ENCODE assay signal across 8 cellular contexts in genomic region chr14:68977741-68978549, GRCh38. TPM values are rescaled to one million over a fixed set of nuclear protein-coding genes. Genes with fewer than 3 reads are reported as not detected.
A peak's percentile ranks its signal among the peaks of the same experiment; 100 is the strongest.
DNase-seq lines count a peak whose midpoint lies in the region; ATAC-seq and TF ChIP-seq lines count a peak whose summit lies in the region.

No MANE protein-coding gene starts in this region.

- DNase-seq in NCI-H2227 (lab: John Stamatoyannopoulos, UW; ENCODE audit: unreplicated experiment) (peak; percentile 61), epidermal melanocyte (ENCODE audit: insufficient read length, low spot score) (peak; percentile 51), testis (peak; percentile 37), NCI-H774 (lab: John Stamatoyannopoulos, UW) (no peak)
- DNase-seq in activated CD8-positive, alpha-beta memory T cell treated with anti-CD3 and anti-CD28 coated beads for 48 hours (ENCODE audit: low read depth in 2 of 3, low spot score in 2 of 3): peak; percentile 36 to 60 (median 40)

- H3K4me3 ChIP-seq in ACC112 (ENCODE audit: low read depth, low read length): peak overlapping the region; percentile 99
- H3K4me3 ChIP-seq in mucosa of stomach (ENCODE audit: low read length): peak overlapping the region; percentile 69
- H3K4me3 ChIP-seq in testis: peak overlapping the region; percentile 80 to 88

- ATAC-seq in GM18511 (IDR thresholded peaks at IDR 0.05; ENCODE audit: unreplicated experiment): peak; percentile 30

- H3K4me1 ChIP-seq in ACC112 (ENCODE audit: control insufficient read depth, insufficient read depth, low read length, unreplicated experiment) (peaks cover 49% of the 10 kb centered on the region), mucosa of stomach (ENCODE audit: control insufficient read depth, insufficient read depth, low read length) (peaks cover 33% of the 10 kb centered on the region), testis (peaks cover 25% of the 10 kb centered on the region)

- no peaks in the 10 kb centered on the region for H3K27me3 ChIP-seq in ACC112 (ENCODE audit: insufficient read depth, low read length)
- peaks cover 5% of the 10 kb centered on the region for H3K27me3 ChIP-seq in mucosa of stomach (ENCODE audit: control insufficient read depth, insufficient read depth, low read length)
- H3K27me3 ChIP-seq in testis: no peaks in the 10 kb centered on the region

- intact Hi-C loops in testis (cut with DNase I; ENCODE audit: low total_unique reads): no loop called here

- peak overlapping the region; percentile 93 for H3K9ac ChIP-seq in mucosa of stomach (ENCODE audit: low read length)

- H3K9me3 ChIP-seq in mucosa of stomach (ENCODE audit: control insufficient read depth, low read length) (no peaks in the 10 kb centered on the region), testis (no peaks in the 10 kb centered on the region)

- H3K36me3 ChIP-seq in ACC112 (ENCODE audit: insufficient read depth, low read length) (peaks cover 15% of the 10 kb centered on the region; the same call in 1 of the 2 replicates), mucosa of stomach (ENCODE audit: control insufficient read depth, insufficient read depth, low read length) (no peaks in the 10 kb centered on the region), testis (ENCODE audit: low read depth, missing control alignments) (no peaks in the 10 kb centered on the region)

- H3K27ac ChIP-seq in ACC112 (ENCODE audit: low read depth, low read length) (peak overlapping the region; percentile 80), testis (peak overlapping the region; percentile 92)

- TF ChIP-seq CTCF in testis (IDR thresholded peaks at IDR 0.05): no peak

- H2AFZ ChIP-seq in ACC112 (ENCODE audit: low read length, unreplicated experiment): peak overlapping the region; percentile 63

- no peak for TF ChIP-seq POLR2A in testis (IDR thresholded peaks at IDR 0.05)

- peaks cover 62% of the 10 kb centered on the region for H3K79me2 ChIP-seq in ACC112 (ENCODE audit: control insufficient read depth, insufficient read depth, low read length, unreplicated experiment)

- WGBS in testis, 2 donors: 1 to 2% methylated on average over 6 to 51 of the region's 57 CpGs

RNA-seq across cellular contexts. Expression of gene ACTN1, which starts 1.2 kb away (rescaled TPM):
- 10 to 100 TPM; 51.0 to 69.5 TPM for total RNA-seq in testis
- polyA plus RNA-seq in testis (ENCODE audit: insufficient read depth, low read depth, low replicate concordance): 82.3 TPM
